ENCODE assay signal across 11 cellular contexts in genomic region chrX:153903238-153903980, GRCh38. TPM values are rescaled to one million over a fixed set of nuclear protein-coding genes. Genes with fewer than 3 reads are reported as not detected.
DNase-seq lines count a peak whose midpoint lies in the region; ATAC-seq and TF ChIP-seq lines count a peak whose summit lies in the region.
"Had no signal": no experiment of that assay in that cellular context is flagged by ENCODE, and none has a peak within 500 bp of the region (broad histone marks: within the 10 kb centered on the region; RNA-seq: fewer than 3 reads in every experiment).

No MANE protein-coding gene starts in this region.

- TF ChIP-seq CTCF in DOHH2 (IDR thresholded peaks at IDR 0.05; ENCODE audit: low read depth, low read length, poor library complexity, severe bottlenecking) (no peak), NB4 (IDR thresholded peaks at IDR 0.05; ENCODE audit: low read depth, low read length) (no peak), MM.1S (IDR thresholded peaks at IDR 0.05; ENCODE audit: low read length) (no peak)

- no peaks in the 10 kb centered on the region; the same call in 1 of the 2 replicates for H3F3A ChIP-seq in DOHH2 (ENCODE audit: control insufficient read depth, insufficient read depth)
- peaks cover 3% of the 10 kb centered on the region; the same call in 1 of the 2 replicates for H3F3A ChIP-seq in MM.1S (ENCODE audit: insufficient read depth, low read length)

- peak; percentile 45 for DNase-seq in NB4 (ENCODE audit: low read depth)
- no peak for DNase-seq in central memory CD8-positive, alpha-beta T cell (ENCODE audit: low spot score in 2 of 2)
- DNase-seq in naive thymus-derived CD4-positive, alpha-beta T cell: no peak
- no peak for DNase-seq in NCI-H446 treated with DMSO at 0.1 percent for 48 hours (lab: John Stamatoyannopoulos, UW)
- no peak for DNase-seq in NCI-H2107 treated with DMSO at 0.1 percent for 48 hours (lab: John Stamatoyannopoulos, UW; ENCODE audit: unreplicated experiment)
- no peak for DNase-seq in MM.1S
- DNase-seq: activated CD4-positive, alpha-beta T cell treated with anti-CD3 and anti-CD28 coated beads for 48 hours; NCI-H1417 treated with DMSO at 0.1 percent for 48 hours; stimulated activated naive CD4-positive, alpha-beta T cell treated with Interleukin-2 at 50 U/mL for 16 hours had no signal

- CTCF ChIA-PET in naive thymus-derived CD4-positive, alpha-beta T cell (lab: Charles Lee): no interaction called here

- H3K79me2 ChIP-seq in DOHH2 (ENCODE audit: control insufficient read depth, low read length) (no peaks in the 10 kb centered on the region), MM.1S (ENCODE audit: low read length) (no peaks in the 10 kb centered on the region)

- H3K9ac ChIP-seq in MM.1S (ENCODE audit: low read length): no peak overlapping the region

- peak overlapping the region; percentile 63 for H3K4me3 Mint-ChIP-seq in central memory CD8-positive, alpha-beta T cell
- peak overlapping the region; percentile 22 to 87 (median 63) for H3K4me3 Mint-ChIP-seq in naive thymus-derived CD4-positive, alpha-beta T cell

- peaks cover 13% of the 10 kb centered on the region for H3K36me3 Mint-ChIP-seq in central memory CD8-positive, alpha-beta T cell (ENCODE audit: insufficient read depth)
- peaks cover 0 to 1% (median 0%) of the 10 kb centered on the region in 5 donors for H3K36me3 Mint-ChIP-seq in naive thymus-derived CD4-positive, alpha-beta T cell

- H3K9me3 Mint-ChIP-seq in central memory CD8-positive, alpha-beta T cell: no peaks in the 10 kb centered on the region
- peaks cover 0 to 6% (median 0%) of the 10 kb centered on the region in 11 donors for H3K9me3 Mint-ChIP-seq in naive thymus-derived CD4-positive, alpha-beta T cell

- no peaks in the 10 kb centered on the region for H3K9me3 ChIP-seq in DOHH2 (ENCODE audit: control insufficient read depth, insufficient read depth, low read length)
- H3K9me3 ChIP-seq in naive thymus-derived CD4-positive, alpha-beta T cell (ENCODE audit: control insufficient read depth in 2 of 3, low read length in 3 of 3): no peaks in the 10 kb centered on the region
- no peaks in the 10 kb centered on the region for H3K9me3 ChIP-seq in MM.1S (replicated peaks; ENCODE audit: insufficient read depth, low read length)

- H3K4me1 ChIP-seq in DOHH2 (ENCODE audit: control insufficient read depth, low read length) (peaks cover 51% of the 10 kb centered on the region), MM.1S (ENCODE audit: low read length) (0 out of 2 replicates have a peak, but pooled peaks cover 9% of the 10 kb centered on the region)
- peaks cover 25 to 27% of the 10 kb centered on the region in 2 donors for H3K4me1 ChIP-seq in naive thymus-derived CD4-positive, alpha-beta T cell (ENCODE audit: control insufficient read depth in 2 of 2, insufficient read depth in 2 of 2, low read length in 2 of 2)

- H3K27me3 ChIP-seq in DOHH2 (ENCODE audit: control insufficient read depth, low read length) (no peaks in the 10 kb centered on the region), MM.1S (replicated peaks; ENCODE audit: insufficient read depth, low read length) (no peaks in the 10 kb centered on the region)
- H3K27me3 ChIP-seq in naive thymus-derived CD4-positive, alpha-beta T cell (ENCODE audit: control insufficient read depth in 2 of 2, insufficient read depth in 2 of 2, low read length in 2 of 2): no peaks in the 10 kb centered on the region

- POLR2A ChIA-PET in naive thymus-derived CD4-positive, alpha-beta T cell (lab: Charles Lee): interaction anchor here (1.1 kb wide), 1 partner anchor 23 kb away, joined by 6 read pairs; the partner anchor contains the start of gene ARHGAP4

- H3K9me2 ChIP-seq in DOHH2 (replicated peaks; ENCODE audit: control insufficient read depth, low read length) (no peaks in the 10 kb centered on the region), MM.1S (replicated peaks; ENCODE audit: insufficient read depth, low read length) (no peaks in the 10 kb centered on the region)

- H3K4me1 Mint-ChIP-seq in central memory CD8-positive, alpha-beta T cell: peaks cover 45% of the 10 kb centered on the region
- H3K4me1 Mint-ChIP-seq in naive thymus-derived CD4-positive, alpha-beta T cell: peaks cover 16 to 46% (median 33%) of the 10 kb centered on the region in 7 donors

- H4K20me1 ChIP-seq in DOHH2 (ENCODE audit: control insufficient read depth, insufficient read depth, low read depth, low read length) (no peaks in the 10 kb centered on the region), MM.1S (ENCODE audit: insufficient read depth, low read length) (no peaks in the 10 kb centered on the region)

- no peak overlapping the region for H3K27ac ChIP-seq in DOHH2 (ENCODE audit: low read depth, low read length)
- H3K27ac ChIP-seq in naive thymus-derived CD4-positive, alpha-beta T cell (ENCODE audit: low read depth, low read length): no peak overlapping the region
- no peak overlapping the region for H3K27ac ChIP-seq in MM.1S (ENCODE audit: low read length)

- peak overlapping the region; percentile 19; the same call in 1 of the 2 replicates for H3K4me2 ChIP-seq in DOHH2 (ENCODE audit: low read length)
- no peak overlapping the region for H3K4me2 ChIP-seq in MM.1S (ENCODE audit: low read depth, low read length)

- intact Hi-C loops in naive thymus-derived CD4-positive, alpha-beta T cell (cut with micrococcal nuclease): loop anchor here in 1 of 2 donors (5.0 kb wide), 2 partner anchors 86 to 141 kb away; partner anchors contain the start of gene PLXNB3

- H3K36me3 ChIP-seq in DOHH2 (ENCODE audit: control insufficient read depth, low read length): no peaks in the 10 kb centered on the region
- no peaks in the 10 kb centered on the region for H3K36me3 ChIP-seq in naive thymus-derived CD4-positive, alpha-beta T cell (ENCODE audit: control insufficient read depth in 2 of 3, insufficient read depth in 3 of 3, low read length in 3 of 3)
- H3K36me3 ChIP-seq in MM.1S (replicated peaks; ENCODE audit: insufficient read depth, low read length): no peaks in the 10 kb centered on the region

- TF ChIP-seq POLR2A in NB4 (IDR thresholded peaks at IDR 0.05; ENCODE audit: extremely low read depth, insufficient read length): no peak

- no peaks in the 10 kb centered on the region for H3K27me3 Mint-ChIP-seq in central memory CD8-positive, alpha-beta T cell
- H3K27me3 Mint-ChIP-seq in naive thymus-derived CD4-positive, alpha-beta T cell: peaks cover 0 to 3% (median 0%) of the 10 kb centered on the region in 5 donors

- no peak overlapping the region for H2AFZ ChIP-seq in MM.1S (ENCODE audit: low read length)

- ATAC-seq in central memory CD8-positive, alpha-beta T cell (replicated peaks; ENCODE audit: extremely low read depth, poor library complexity, severe bottlenecking): no peak
- peak; percentile 17 for ATAC-seq in naive thymus-derived CD4-positive, alpha-beta T cell
- ATAC-seq in GM21390 (IDR thresholded peaks at IDR 0.05; ENCODE audit: unreplicated experiment): no peak

- no peak overlapping the region for H3K4me3 ChIP-seq in DOHH2 (ENCODE audit: low read length)
- H3K4me3 ChIP-seq in NB4 (ENCODE audit: low read depth, low read length): no peak overlapping the region
- H3K4me3 ChIP-seq in naive thymus-derived CD4-positive, alpha-beta T cell (ENCODE audit: low read length): no peak overlapping the region
- H3K4me3 ChIP-seq in MM.1S (ENCODE audit: low read length): no peak overlapping the region

- H3K27ac Mint-ChIP-seq in central memory CD8-positive, alpha-beta T cell (ENCODE audit: low read depth): peak overlapping the region; percentile 44
- H3K27ac Mint-ChIP-seq in naive thymus-derived CD4-positive, alpha-beta T cell: peak overlapping the region; percentile 24 to 92 (median 75)

RNA-seq across cellular contexts. Expression of gene AVPR2, which starts 1.1 kb away (rescaled TPM):
- total RNA-seq in naive thymus-derived CD4-positive, alpha-beta T cell: under 1 TPM in 1 of 5 experiments, not detected in 4; 0.29 TPM
- not detected for polyA plus RNA-seq in naive thymus-derived CD4-positive, alpha-beta T cell

RNA-seq across cellular contexts. Expression of gene L1CAM, which starts 17.4 kb away (rescaled TPM):
- total RNA-seq in naive thymus-derived CD4-positive, alpha-beta T cell: 1 to 10 TPM in 3 of 5 experiments, under 1 TPM in 1, not detected in 1; 0.81 to 9.2 (median 1.3) TPM
- polyA plus RNA-seq in naive thymus-derived CD4-positive, alpha-beta T cell: under 1 TPM in 1 of 2 donors, not detected in 1; 0.16 TPM

RNA-seq across cellular contexts. Expression of gene ARHGAP4, which starts 22.7 kb away (rescaled TPM):
- 100 to 1,000 TPM; 310 to 439 (median 377) TPM for total RNA-seq in naive thymus-derived CD4-positive, alpha-beta T cell
- polyA plus RNA-seq in naive thymus-derived CD4-positive, alpha-beta T cell: 100 to 1,000 TPM in 1 of 2 donors, 10 to 100 TPM in 1; 82.5 to 147 TPM

RNA-seq across cellular contexts. Expression of gene NAA10, which starts 31.4 kb away (rescaled TPM):
- total RNA-seq in naive thymus-derived CD4-positive, alpha-beta T cell: 10 to 100 TPM; 45.2 to 79.7 (median 75.6) TPM
- 10 to 100 TPM; 37.6 to 47.2 TPM for polyA plus RNA-seq in naive thymus-derived CD4-positive, alpha-beta T cell

RNA-seq across cellular contexts. Expression of gene RENBP, which starts 41.0 kb away (rescaled TPM):
- 10 to 100 TPM; 14.8 to 32.7 (median 27.7) TPM for total RNA-seq in naive thymus-derived CD4-positive, alpha-beta T cell
- 1 to 10 TPM in 1 of 2 donors, under 1 TPM in 1; 0.47 to 1.3 TPM for polyA plus RNA-seq in naive thymus-derived CD4-positive, alpha-beta T cell
